8 cellular contexts compared by ENCODE assay signal in genomic region chr7:25968205-25968993, GRCh38.
DNase-seq lines count a peak whose midpoint lies in the region; ATAC-seq and TF ChIP-seq lines count a peak whose summit lies in the region.

No MANE protein-coding gene starts in this region.

- no peaks in the 10 kb centered on the region for H3K36me3 Mint-ChIP-seq in activated CD4-positive, alpha-beta T cell treated with anti-CD3 and anti-CD28 coated beads, Interleukin-2, amount 10 ng/mL, durations not matched to agents 7 days and 5 days (ENCODE audit: low read depth)
- H3K36me3 Mint-ChIP-seq in nephron progenitor cell (ENCODE audit: low read depth): no peaks in the 10 kb centered on the region

- DNase-seq in activated naive CD4-positive, alpha-beta T cell treated with Interleukin-2 at 50 U/mL for 16 hours: peak; percentile 51
- no peak for DNase-seq in activated naive CD4-positive, alpha-beta T cell treated with anti-CD3 and anti-CD28 coated beads, Interleukin-2, amount 50 U/mL, for 16 hours
- DNase-seq in activated CD4-positive, alpha-beta T cell treated with anti-CD3 and anti-CD28 coated beads, Interleukin-2, amount 10 ng/mL, durations not matched to agents 7 days and 5 days: peak; percentile 22
- peak; percentile 39 to 41 for DNase-seq in stimulated activated CD8-positive, alpha-beta memory T cell treated with anti-CD3 and anti-CD28 coated beads, Interleukin-2, amount 100 ng/mL, for 48 hours (ENCODE audit: low read depth in 2 of 2)
- DNase-seq in HK-2 (ENCODE audit: unreplicated experiment) (no peak), nephron progenitor cell (no peak), Right ventricle myocardium superior (no peak)

- peaks cover 2% of the 10 kb centered on the region for H3K9me3 Mint-ChIP-seq in activated CD4-positive, alpha-beta T cell treated with anti-CD3 and anti-CD28 coated beads, Interleukin-2, amount 10 ng/mL, durations not matched to agents 7 days and 5 days
- no peaks in the 10 kb centered on the region for H3K9me3 Mint-ChIP-seq in nephron progenitor cell

- CTCF ChIA-PET in activated CD4-positive, alpha-beta T cell treated with anti-CD3 and anti-CD28 coated beads, Interleukin-2, amount 10 ng/mL, durations not matched to agents 7 days and 5 days (lab: Charles Lee): interaction anchor here (0.6 to 1.7 kb wide), 4 partner anchors 36 to 110 kb away, joined by 3 to 4 read pairs (median 4); no protein-coding TSS in a partner anchor

- peaks cover 22% of the 10 kb centered on the region for H3K27me3 Mint-ChIP-seq in activated CD4-positive, alpha-beta T cell treated with anti-CD3 and anti-CD28 coated beads, Interleukin-2, amount 10 ng/mL, durations not matched to agents 7 days and 5 days
- peaks cover 3% of the 10 kb centered on the region for H3K27me3 Mint-ChIP-seq in nephron progenitor cell (ENCODE audit: low read depth, poor library complexity)

- H3K4me3 Mint-ChIP-seq in activated CD4-positive, alpha-beta T cell treated with anti-CD3 and anti-CD28 coated beads, Interleukin-2, amount 10 ng/mL, durations not matched to agents 7 days and 5 days: no peak overlapping the region
- no peak overlapping the region for H3K4me3 Mint-ChIP-seq in nephron progenitor cell

- TF ChIP-seq CTCF in nephron progenitor cell (IDR thresholded peaks at IDR 0.05): no peak

- H3K27ac Mint-ChIP-seq in activated CD4-positive, alpha-beta T cell treated with anti-CD3 and anti-CD28 coated beads, Interleukin-2, amount 10 ng/mL, durations not matched to agents 7 days and 5 days: peak overlapping the region; percentile 14
- no peak overlapping the region for H3K27ac Mint-ChIP-seq in nephron progenitor cell

- ATAC-seq in HG03064 (IDR thresholded peaks at IDR 0.05; ENCODE audit: low read depth, unreplicated experiment) (peak; percentile 56), Right ventricle myocardium superior (ENCODE audit: poor library complexity) (no peak)

- peaks cover 17% of the 10 kb centered on the region for H3K4me1 Mint-ChIP-seq in activated CD4-positive, alpha-beta T cell treated with anti-CD3 and anti-CD28 coated beads, Interleukin-2, amount 10 ng/mL, durations not matched to agents 7 days and 5 days
- peaks cover 29% of the 10 kb centered on the region for H3K4me1 Mint-ChIP-seq in nephron progenitor cell

- intact Hi-C loops in Right ventricle myocardium superior (cut with DNase I): no loop called here

- POLR2A ChIA-PET in activated CD4-positive, alpha-beta T cell treated with anti-CD3 and anti-CD28 coated beads, Interleukin-2, amount 10 ng/mL, durations not matched to agents 7 days and 5 days (lab: Charles Lee): no interaction called here

Comparison
In these comparisons a context has a peak if more than half of its experiments do, and no peak if none do; other contexts are left out.
1. DNase-seq: peak in activated naive CD4-positive, alpha-beta T cell treated with Interleukin-2 at 50 U/mL for 16 hours (single experiment), activated CD4-positive, alpha-beta T cell treated with anti-CD3 and anti-CD28 coated beads, Interleukin-2, amount 10 ng/mL, durations not matched to agents 7 days and 5 days (single experiment) and stimulated activated CD8-positive, alpha-beta memory T cell treated with anti-CD3 and anti-CD28 coated beads, Interleukin-2, amount 100 ng/mL, for 48 hours (2 of 2); none in activated naive CD4-positive, alpha-beta T cell treated with anti-CD3 and anti-CD28 coated beads, Interleukin-2, amount 50 U/mL, for 16 hours (single experiment), HK-2 (single experiment), nephron progenitor cell (single experiment) and Right ventricle myocardium superior (single experiment).